In genomic region chr2:102141011-102141914, GRCh38 we compare ENCODE assay signal across 11 cellular contexts. TPM values are rescaled to one million over a fixed set of nuclear protein-coding genes. Genes with fewer than 3 reads are reported as not detected.
A peak's percentile ranks its signal among the peaks of the same experiment; 100 is the strongest.
DNase-seq lines count a peak whose midpoint lies in the region; ATAC-seq, FAIRE-seq and TF ChIP-seq lines count a peak whose summit lies in the region.
"Had no signal": no experiment of that assay in that cellular context is flagged by ENCODE, and none has a peak within 500 bp of the region (broad histone marks: within the 10 kb centered on the region; RNA-seq: fewer than 3 reads in every experiment).

No MANE protein-coding gene starts in this region.

- H3K4me3 Mint-ChIP-seq in H9: peak overlapping the region; percentile 69 to 82
- peak overlapping the region; percentile 43 to 89 (median 81) for H3K4me3 Mint-ChIP-seq in brain

- peaks cover 2 to 15% (median 11%) of the 10 kb centered on the region in 4 donors for H3K36me3 ChIP-seq in stomach

- H3K4ac ChIP-seq in H9 (ENCODE audit: low read depth, low read length): no peak overlapping the region

- H4K8ac ChIP-seq in H9 (replicated peaks; ENCODE audit: insufficient read length, low read depth, low read length): no peak overlapping the region

- H2AFZ ChIP-seq in H9 (ENCODE audit: low read length): no peak overlapping the region

- no peak overlapping the region for H2BK5ac ChIP-seq in H9 (ENCODE audit: insufficient read length, low read length)

- no peak for TF ChIP-seq POLR2A in stomach (IDR thresholded peaks at IDR 0.05)

- no peak for DNase-seq in H9
- DNase-seq in left kidney (ENCODE audit: low read depth, low spot score): peak; percentile 78
- DNase-seq in stomach: no peak
- no peak for DNase-seq in frontal cortex (ENCODE audit: low spot score in 2 of 2)
- no peak for DNase-seq in effector CD8-positive, alpha-beta T cell (lab: John Stamatoyannopoulos, UW)
- no peak for DNase-seq in germinal center (ENCODE audit: low spot score)
- DNase-seq: brain microvascular endothelial cell, NCI-H1436 treated with DMSO at 0.1 percent for 48 hours had no signal

- ATAC-seq in GM18502 (IDR thresholded peaks at IDR 0.05; ENCODE audit: poor library complexity, unreplicated experiment): no peak

- no peak overlapping the region for H3T11ph ChIP-seq in H9 (ENCODE audit: low read length)

- H3K79me2 ChIP-seq in H9 (ENCODE audit: insufficient read depth, low read length): no peaks in the 10 kb centered on the region

- H3K27ac Mint-ChIP-seq in H9 (no peak overlapping the region), brain (peak overlapping the region in 2 of 5 experiments; percentile 76 to 78)
- H3K27ac Mint-ChIP-seq: T-helper 1 cell treated with Interleukin-12 subunit alpha and Interleukin-12 subunit beta and Interleukin-4 antibody, amounts not matched to agents 30 μg/mL and 1 μg/mL, for 36 hours had no signal

- no peaks in the 10 kb centered on the region for H3K79me1 ChIP-seq in H9 (ENCODE audit: insufficient read depth, low read depth, low read length, poor library complexity, severe bottlenecking)

- WGBS in H9 (ENCODE audit: extremely low coverage, insufficient read length, low lambda C conversion rate): no CpG with 5 or more reads among the region's 13 CpGs
- WGBS in stomach, 5 donors: 50 to 81% (median 71%) methylated on average over 13 of the region's 13 CpGs

- H2BK120ac ChIP-seq in H9 (ENCODE audit: low read depth, low read length, poor library complexity, severe bottlenecking): no peak overlapping the region

- intact Hi-C loops in stomach (cut with DNase I; ENCODE audit: low total_unique reads): no loop called here

- H4K5ac ChIP-seq in H9 (ENCODE audit: insufficient read length, low read depth, low read length): no peak overlapping the region

- H3K4me3 ChIP-seq in stomach: peak overlapping the region; percentile 61 to 68 (median 62)

- H3K27me3 Mint-ChIP-seq in H9 (ENCODE audit: low read depth): peaks cover 63% of the 10 kb centered on the region
- peaks cover 67% of the 10 kb centered on the region for H3K27me3 Mint-ChIP-seq in brain

- H3K27me3 ChIP-seq in H9 (ENCODE audit: insufficient read depth, low read length) (peaks cover 6% of the 10 kb centered on the region; the same call in 1 of the 2 replicates), stomach (no peaks in the 10 kb centered on the region)
- H3K27me3 ChIP-seq: brain microvascular endothelial cell had no signal

- no peaks in the 10 kb centered on the region for H3K9me3 ChIP-seq in H9 (ENCODE audit: control insufficient read depth, low read depth, low read length)
- H3K9me3 ChIP-seq in stomach: peaks cover 0 to 17% (median 11%) of the 10 kb centered on the region in 4 donors

- H3K4me1 Mint-ChIP-seq in H9 (peaks cover 17 to 19% of the 10 kb centered on the region in 2 experiments), brain (peaks cover 24% of the 10 kb centered on the region)

- TF ChIP-seq EP300 in stomach (IDR thresholded peaks at IDR 0.05): no peak

- H3K4me1 ChIP-seq in H9 (ENCODE audit: insufficient read depth, low read length) (no peaks in the 10 kb centered on the region), stomach (peaks cover 3 to 35% (median 14%) of the 10 kb centered on the region in 4 donors)

- H2BK15ac ChIP-seq in H9 (ENCODE audit: low read depth, low read length): no peak overlapping the region

- H3K9me3 Mint-ChIP-seq in H9 (peaks cover 7 to 11% of the 10 kb centered on the region in 2 experiments), brain (peaks cover 11 to 21% (median 16%) of the 10 kb centered on the region in 5 experiments)

- H2BK20ac ChIP-seq in H9 (ENCODE audit: low read depth, low read length, poor library complexity, severe bottlenecking): no peak overlapping the region

- H3K56ac ChIP-seq in H9 (ENCODE audit: insufficient read length, low read depth, low read length): no peak overlapping the region

- H3K23me2 ChIP-seq in H9 (ENCODE audit: insufficient read length, low read depth, low read length, poor library complexity, severe bottlenecking): peaks cover 3% of the 10 kb centered on the region

- no peak for FAIRE-seq in frontal cortex (lab: Jason Lieb, UNC)

- no peak overlapping the region for H2AK5ac ChIP-seq in H9 (ENCODE audit: insufficient read length, low read length)

- H3K27ac ChIP-seq in H9 (ENCODE audit: insufficient read length, low read depth, low read length) (no peak overlapping the region), stomach (peak overlapping the region; percentile 68 to 96 (median 93))

- peak overlapping the region; percentile 62 for H3K4me2 ChIP-seq in H9 (ENCODE audit: insufficient read depth, insufficient read length, low read length)

- TF ChIP-seq CTCF in H9 (conservative IDR thresholded peaks at IDR 0.05) (no peak), brain (conservative IDR thresholded peaks at IDR 0.05) (no peak), stomach (IDR thresholded peaks at IDR 0.05) (no peak)

- H2BK12ac ChIP-seq in H9 (ENCODE audit: insufficient read length, low read depth, low read length): no peak overlapping the region

- no peak overlapping the region for H3K9ac ChIP-seq in H9 (ENCODE audit: extremely low read depth, insufficient read length, low read length)

- H3K14ac ChIP-seq in H9 (ENCODE audit: insufficient read depth, low read length): no peak overlapping the region

- no peaks in the 10 kb centered on the region for H4K20me1 ChIP-seq in H9 (ENCODE audit: control insufficient read depth, insufficient read depth, insufficient read length)

- H3K23ac ChIP-seq in H9 (ENCODE audit: insufficient read length, low read depth, low read length): no peak overlapping the region

- H3K36me3 Mint-ChIP-seq in H9 (ENCODE audit: insufficient read depth in 1 of 3, low read depth in 3 of 3) (peaks cover 0 to 5% (median 0%) of the 10 kb centered on the region in 3 experiments; a peak in 3 of 7 replicates), brain (peaks cover 10% of the 10 kb centered on the region)

- H4K91ac ChIP-seq in H9 (ENCODE audit: insufficient read length, low read depth, low read length): no peak overlapping the region

- H3K18ac ChIP-seq in H9 (ENCODE audit: insufficient read length, low read depth, low read length): no peak overlapping the region

RNA-seq across cellular contexts. Expression of gene IL1R1, which starts 1.3 kb away (rescaled TPM):
- total RNA-seq in H9 (2021) (0.39 and 0.46 TPM in 2 replicates), stomach (10 to 100 TPM; 17.5 to 67.7 (median 49.1) TPM), frontal cortex (0.41 TPM)
- polyA plus RNA-seq in brain (ENCODE audit: insufficient read depth, low read depth, low replicate concordance) (1.7 TPM), stomach (100 to 1,000 TPM in 1 of 3 donors, 10 to 100 TPM in 2; 26.5 to 109 (median 75.3) TPM)

RNA-seq across cellular contexts. Expression of gene IL1RL2, which starts 45.6 kb away (rescaled TPM):
- not detected in 2 replicates for total RNA-seq in H9 (2021)
- 0.14 TPM for polyA plus RNA-seq in brain (ENCODE audit: insufficient read depth, low read depth, low replicate concordance)
- 1 to 10 TPM in 3 of 5 donors, not detected in 2; 2.2 to 4.3 (median 2.9) TPM for total RNA-seq in stomach
- polyA plus RNA-seq in stomach: 1 to 10 TPM in 2 of 3 donors, under 1 TPM in 1; 0.61 to 2.6 (median 1.2) TPM
- 0.82 TPM for total RNA-seq in frontal cortex

Comparison
In these comparisons a context has a peak if more than half of its experiments do, and no peak if none do; other contexts are left out.
1. RNA of gene IL1R1, which starts 1.3 kb away (total RNA-seq): 17.5 to 67.7 TPM in stomach; 0.41 TPM in frontal cortex (single experiment) and 0.39 to 0.46 TPM in H9; every median in the first group is over 10 times any median in the second.